1 cellular context compared by ENCODE assay signal in genomic region chr17:17789410-17789809, GRCh38.
A peak's percentile ranks its signal among the peaks of the same experiment; 100 is the strongest.
TF ChIP-seq lines count a peak whose summit lies in the region.

No MANE protein-coding gene starts in this region.

TF ChIP-seq in HEK293, 187 proteins besides CTCF, POLR2A, EP300 and RAD21 (continued from another document):
- TF ChIP-seq REST (tag by site-specific recombination; IDR thresholded peaks at IDR 0.05) (peak; percentile 82), ZIC2 (tag by site-specific recombination; IDR thresholded peaks at IDR 0.05) (peak; percentile 75)
